22 cellular contexts compared by ENCODE assay signal in the genomic region with DNA sequence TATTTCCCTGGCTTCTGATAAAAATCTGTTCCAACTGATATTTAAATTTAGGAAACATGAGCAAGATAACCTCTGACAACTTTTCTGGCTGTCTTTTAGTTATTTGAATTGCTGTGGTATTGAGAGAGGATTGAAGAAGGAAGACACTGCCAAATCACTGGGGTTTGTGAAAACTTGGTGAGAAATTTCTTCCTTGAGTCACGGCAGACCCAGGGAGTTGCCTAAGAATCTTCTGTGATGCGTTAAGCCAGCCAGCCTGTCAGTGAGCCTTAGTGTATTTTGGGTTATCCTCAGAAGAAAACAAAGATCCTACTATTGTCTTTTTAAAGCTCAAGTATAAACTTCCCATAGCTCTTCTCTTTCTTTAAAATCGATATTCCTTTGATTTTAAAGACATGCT. TPM values are rescaled to one million over a fixed set of nuclear protein-coding genes. Genes with fewer than 3 reads are reported as not detected.
A peak's percentile ranks its signal among the peaks of the same experiment; 100 is the strongest.
DNase-seq lines count a peak whose midpoint lies in the region; ATAC-seq and TF ChIP-seq lines count a peak whose summit lies in the region.
"Had no signal": no experiment of that assay in that cellular context is flagged by ENCODE, and none has a peak within 500 bp of the region (broad histone marks: within the 10 kb centered on the region; RNA-seq: fewer than 3 reads in every experiment).

No MANE protein-coding gene starts in this region.

- no peak overlapping the region for H3K27ac ChIP-seq in foreskin keratinocyte
- H3K27ac ChIP-seq: 22Rv1 had no signal

- no peak for TF ChIP-seq CTCF in choroid plexus epithelial cell (conservative IDR thresholded peaks at IDR 0.05; ENCODE audit: low read depth, low read length)
- TF ChIP-seq CTCF in fibroblast of pulmonary artery (IDR thresholded peaks at IDR 0.05; ENCODE audit: low read length, missing control alignments), result no peak
- TF ChIP-seq CTCF in foreskin keratinocyte (conservative IDR thresholded peaks at IDR 0.05), result no peak

- no peak overlapping the region for H3K4me3 ChIP-seq in choroid plexus epithelial cell (ENCODE audit: low read depth, low read length)
- H3K4me3 ChIP-seq in fibroblast of pulmonary artery (replicated peaks; ENCODE audit: low read depth, low read length), result no peak overlapping the region
- H3K4me3 ChIP-seq: GM12878 had no signal

- peak; percentile 58 for DNase-seq in AG08395 (ENCODE audit: low spot score)
- peak; percentile 7 for DNase-seq in HT1080 (ENCODE audit: low read depth)
- peak; percentile 26 for DNase-seq in choroid plexus epithelial cell (ENCODE audit: low read depth)
- DNase-seq in fibroblast of pulmonary artery (ENCODE audit: low read depth), result peak; percentile 11
- DNase-seq in activated CD4-positive, alpha-beta T cell treated with anti-CD3 and anti-CD28 coated beads for 4 hours, result no peak
- DNase-seq in foreskin keratinocyte, result no peak
- DNase-seq in activated effector memory CD4-positive, alpha-beta T cell treated with Interleukin-2 at 50 U/mL for 16 hours, result no peak
- DNase-seq: BE2C; Calu3; CD4-positive, CD25-positive, alpha-beta regulatory T cell; GF-D8; GOT3; NCI-H1417 treated with DMSO at 0.1 percent for 48 hours; NCI-H1930; NCI-H226; NCI-H524; RPMI8226; SHP77 treated with DMSO at 0.1 percent for 48 hours had no signal

- ATAC-seq in HG03108 (IDR thresholded peaks at IDR 0.05; ENCODE audit: unreplicated experiment), result no peak
- ATAC-seq in foreskin keratinocyte, result no peak
- ATAC-seq: GM12878 had no signal

- H3K4me1 ChIP-seq in foreskin keratinocyte, result no peaks in the 10 kb centered on the region
- H3K4me1 ChIP-seq: BE2C had no signal

- H3K27me3 ChIP-seq in foreskin keratinocyte, result no peaks in the 10 kb centered on the region
- H3K27me3 ChIP-seq: BE2C had no signal

RNA-seq across cellular contexts. Expression of a gene that starts 17.5 kb away (rescaled TPM):
- 0.07 and 0.18 TPM in 2 replicates for total RNA-seq in HT1080 (2014; rRNA removed; shearing (Covaris generic))
- 1.2 and 1.7 TPM in 2 replicates for polyA plus RNA-seq in HT1080 (2015; cell fraction: cytosol; rRNA removed)
- polyA plus RNA-seq in HT1080 (2015; cell fraction: nucleus; rRNA removed), result 0.20 and 0.37 TPM in 2 replicates
- not detected in 2 replicates for total RNA-seq in foreskin keratinocyte
- polyA plus RNA-seq in foreskin keratinocyte, result not detected in 2 replicates
- total RNA-seq: Calu3; CD4-positive, CD25-positive, alpha-beta regulatory T cell; GM12878; HT-29 had no signal

Comparison
In these comparisons a context has a peak if more than half of its experiments do, and no peak if none do; other contexts are left out.
1. DNase-seq: peak in AG08395 (single experiment), HT1080 (single experiment), choroid plexus epithelial cell (single experiment) and fibroblast of pulmonary artery (single experiment); none in activated CD4-positive, alpha-beta T cell treated with anti-CD3 and anti-CD28 coated beads for 4 hours (0 of 2), foreskin keratinocyte (0 of 2) and activated effector memory CD4-positive, alpha-beta T cell treated with Interleukin-2 at 50 U/mL for 16 hours (single experiment).